Comparison of ENCODE assay signal across 8 cellular contexts in genomic region chr12:122752464-122753212, GRCh38. TPM values are rescaled to one million over a fixed set of nuclear protein-coding genes. Genes with fewer than 3 reads are reported as not detected.
DNase-seq lines count a peak whose midpoint lies in the region; TF ChIP-seq lines count a peak whose summit lies in the region.

DENR (plus strand) TSS chr12:122752824; CDS start chr12:122753702, 878 bp downstream.

- peak within 1 kb of the TSS; percentile 84 for H3K27ac ChIP-seq in effector memory CD4-positive, alpha-beta T cell (ENCODE audit: insufficient read depth, low read length, poor library complexity, severe bottlenecking)

- peak; percentile 90 for TF ChIP-seq CTCF in GM20000 (IDR thresholded peaks at IDR 0.05; ENCODE audit: extremely low read depth, missing control alignments)

- CTCF ChIA-PET in activated CD8-positive, alpha-beta memory T cell treated with anti-CD3 and anti-CD28 coated beads for 36 hours (lab: Charles Lee) = interaction anchor here (0.6 to 1.3 kb wide), 3 partner anchors 19 to 425 kb away, joined by 3 to 6 read pairs (median 3); no protein-coding TSS in a partner anchor

- H3K27me3 ChIP-seq in effector memory CD4-positive, alpha-beta T cell (replicated peaks; ENCODE audit: control insufficient read depth, insufficient read depth, low read length, poor library complexity, severe bottlenecking) = no peaks in the 10 kb centered on the region

- peaks cover 20% of the 10 kb centered on the region for H3K36me3 ChIP-seq in effector memory CD4-positive, alpha-beta T cell (ENCODE audit: control insufficient read depth, insufficient read depth, low read length)

- DNase-seq in COR-L47 (lab: John Stamatoyannopoulos, UW) (peak; percentile 98), GM20000 (ENCODE audit: low spot score) (peak; percentile 94), HT-29 (ENCODE audit: low spot score) (peak; percentile 98), lung microvascular endothelial cell (ENCODE audit: low read depth in 2 of 2) (peak; percentile 97 to 99)
- peak; percentile 95 for DNase-seq in NK-92 treated with Interleukin-12 subunit alpha and Interleukin-12 subunit beta, amount 100 ng/mL, for 24 hours (lab: John Stamatoyannopoulos, UW)
- DNase-seq in effector memory CD4-positive, alpha-beta T cell = peak; percentile 98 to 99 (median 99)
- peak; percentile 99 for DNase-seq in stimulated activated CD4-positive, alpha-beta T cell treated with anti-CD3 and anti-CD28 coated beads, TNF-alpha, amount 100 ng/mL, for 48 hours (ENCODE audit: low read depth in 3 of 3)

- H3K9me3 ChIP-seq in effector memory CD4-positive, alpha-beta T cell (ENCODE audit: control insufficient read depth, low read length) = no peaks in the 10 kb centered on the region

- H3K4me3 ChIP-seq in effector memory CD4-positive, alpha-beta T cell (ENCODE audit: insufficient read depth, low read depth, low read length, poor library complexity, severe bottlenecking) = peak within 1 kb of the TSS; percentile 71

- peaks cover 8% of the 10 kb centered on the region for H3K4me1 ChIP-seq in effector memory CD4-positive, alpha-beta T cell (ENCODE audit: control insufficient read depth, insufficient read depth, low read length, poor library complexity, severe bottlenecking)

- POLR2A ChIA-PET in activated CD8-positive, alpha-beta memory T cell treated with anti-CD3 and anti-CD28 coated beads for 36 hours (lab: Charles Lee) = interaction anchor here (0.5 to 1.1 kb wide), 3 partner anchors 19 to 85 kb away, joined by 3 to 7 read pairs (median 4); no protein-coding TSS in a partner anchor

RNA-seq across cellular contexts. Expression of gene DENR, which starts in this region (rescaled TPM):
- total RNA-seq in HT-29 (2014; rRNA removed; shearing (Covaris generic)) = 30.8 and 31.4 TPM in 2 replicates
- total RNA-seq in activated CD8-positive, alpha-beta memory T cell treated with anti-CD3 and anti-CD28 coated beads for 36 hours = 10 to 100 TPM; 76.4 to 78.8 TPM
- 25.6 and 27.7 TPM in 2 replicates for total RNA-seq in lung microvascular endothelial cell

Comparison
In these comparisons a context has a peak if more than half of its experiments do, and no peak if none do; other contexts are left out.
1. Peak in every context shown above with its lines: DNase-seq, H3K4me3 ChIP-seq and H3K27ac ChIP-seq.